ENCODE assay signal across 2 cellular contexts in the genomic region with DNA sequence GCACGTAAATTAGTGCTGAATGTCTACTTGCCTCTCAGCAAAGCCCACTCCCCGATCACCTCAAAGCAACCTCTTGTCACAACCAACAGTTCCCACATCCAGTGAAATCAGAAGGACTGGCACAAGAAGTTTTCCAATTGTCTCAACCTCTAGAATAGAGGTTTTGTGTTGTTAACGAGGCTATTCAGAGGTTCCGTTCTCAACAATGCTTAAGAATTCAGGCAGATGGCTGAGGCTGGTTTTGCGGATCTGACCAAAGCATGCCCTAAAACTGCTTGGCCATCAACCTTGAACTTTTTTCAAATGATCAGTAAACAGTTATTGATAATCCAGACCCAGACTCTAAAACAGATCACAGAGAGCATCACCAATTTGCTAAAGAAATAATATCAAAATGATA.
TF ChIP-seq lines count a peak whose summit lies in the region.

No MANE protein-coding gene starts in this region.

TF ChIP-seq in SK-N-SH, 30 proteins besides CTCF, POLR2A, EP300 and RAD21 (continued from another document):
- TF ChIP-seq, protein P1, sequence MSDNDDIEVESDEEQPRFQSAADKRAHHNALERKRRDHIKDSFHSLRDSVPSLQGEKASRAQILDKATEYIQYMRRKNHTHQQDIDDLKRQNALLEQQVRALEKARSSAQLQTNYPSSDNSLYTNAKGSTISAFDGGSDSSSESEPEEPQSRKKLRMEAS (IDR thresholded peaks at IDR 0.05; ENCODE audit: low read depth), result no peak
- TF ChIP-seq MXI1 (IDR thresholded peaks at IDR 0.05; ENCODE audit: low read depth, low read length), result no peak
- TF ChIP-seq TAF1 (IDR thresholded peaks at IDR 0.05; ENCODE audit: borderline replicate concordance, low read depth, low read length), result no peak
- TF ChIP-seq, protein P2, sequence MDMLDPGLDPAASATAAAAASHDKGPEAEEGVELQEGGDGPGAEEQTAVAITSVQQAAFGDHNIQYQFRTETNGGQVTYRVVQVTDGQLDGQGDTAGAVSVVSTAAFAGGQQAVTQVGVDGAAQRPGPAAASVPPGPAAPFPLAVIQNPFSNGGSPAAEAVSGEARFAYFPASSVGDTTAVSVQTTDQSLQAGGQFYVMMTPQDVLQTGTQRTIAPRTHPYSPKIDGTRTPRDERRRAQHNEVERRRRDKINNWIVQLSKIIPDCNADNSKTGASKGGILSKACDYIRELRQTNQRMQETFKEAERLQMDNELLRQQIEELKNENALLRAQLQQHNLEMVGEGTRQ (IDR thresholded peaks at IDR 0.05; ENCODE audit: borderline replicate concordance, low read depth, low read length), result no peak
- TF ChIP-seq, protein P3, sequence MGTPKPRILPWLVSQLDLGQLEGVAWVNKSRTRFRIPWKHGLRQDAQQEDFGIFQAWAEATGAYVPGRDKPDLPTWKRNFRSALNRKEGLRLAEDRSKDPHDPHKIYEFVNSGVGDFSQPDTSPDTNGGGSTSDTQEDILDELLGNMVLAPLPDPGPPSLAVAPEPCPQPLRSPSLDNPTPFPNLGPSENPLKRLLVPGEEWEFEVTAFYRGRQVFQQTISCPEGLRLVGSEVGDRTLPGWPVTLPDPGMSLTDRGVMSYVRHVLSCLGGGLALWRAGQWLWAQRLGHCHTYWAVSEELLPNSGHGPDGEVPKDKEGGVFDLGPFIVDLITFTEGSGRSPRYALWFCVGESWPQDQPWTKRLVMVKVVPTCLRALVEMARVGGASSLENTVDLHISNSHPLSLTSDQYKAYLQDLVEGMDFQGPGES (IDR thresholded peaks at IDR 0.05; ENCODE audit: low read depth, low read length), result no peak

TF ChIP-seq in SK-N-SH treated with all-trans-retinoic acid at 6 μM for 48 hours, 23 proteins besides CTCF, POLR2A, EP300 and RAD21 (continued from another document):
- TF ChIP-seq ZNF565 (CRISPR knock-in tag; conservative IDR thresholded peaks at IDR 0.05; ENCODE audit: low read depth), result no peak
- no peak for TF ChIP-seq ISL1 (CRISPR knock-in tag; IDR thresholded peaks at IDR 0.05)
- no peak for TF ChIP-seq ZFP3 (CRISPR knock-in tag; IDR thresholded peaks at IDR 0.05)
- TF ChIP-seq RARB (CRISPR knock-in tag; IDR thresholded peaks at IDR 0.05), result no peak
